In the genomic region with DNA sequence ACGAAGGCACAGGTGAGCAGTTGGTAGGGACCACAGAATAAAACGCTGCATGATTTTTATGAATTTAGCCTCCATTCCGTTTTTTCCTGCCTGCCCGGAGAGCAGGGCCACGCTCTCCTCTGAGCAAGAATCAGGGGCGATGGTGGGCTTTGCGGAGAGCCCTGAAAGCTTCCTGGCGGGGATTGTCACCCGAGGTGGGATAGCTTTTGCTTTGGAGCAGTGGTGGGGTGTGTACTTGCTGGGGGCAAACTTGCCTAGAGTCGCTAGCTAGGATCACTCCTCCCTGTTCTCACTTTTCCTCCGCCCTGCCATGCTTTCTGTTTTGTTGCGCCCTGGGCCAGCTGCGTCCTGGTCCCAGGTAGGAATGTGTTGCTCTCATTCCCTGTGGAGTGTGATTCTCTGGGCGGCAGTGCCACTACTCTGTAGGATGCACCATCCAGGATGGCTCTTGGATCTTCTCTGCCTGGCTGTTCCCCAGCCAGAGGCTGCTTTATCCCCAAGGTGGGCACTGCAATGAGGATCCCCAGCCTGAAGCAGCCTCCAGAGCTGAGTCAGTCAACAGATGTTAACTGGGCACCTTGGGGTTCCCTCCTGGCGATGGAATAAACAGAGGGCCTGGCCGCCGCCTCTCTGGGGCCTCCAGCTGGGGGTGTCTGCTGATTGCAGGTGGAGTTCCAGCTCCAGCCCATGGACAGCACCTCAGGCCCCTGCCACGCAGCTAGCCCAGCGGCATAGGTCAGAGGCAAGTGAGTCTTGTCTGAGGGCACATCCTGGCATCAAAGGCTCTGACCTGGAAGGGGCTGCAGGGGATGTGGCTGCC, we compare ENCODE assay signal across 25 cellular contexts.
DNase-seq lines count a peak whose midpoint lies in the region; ATAC-seq, FAIRE-seq and TF ChIP-seq lines count a peak whose summit lies in the region.
"Had no signal": no experiment of that assay in that cellular context is flagged by ENCODE, and none has a peak within 500 bp of the region (broad histone marks: within the 10 kb centered on the region; RNA-seq: fewer than 3 reads in every experiment).

No MANE protein-coding gene starts in this region.

- H3K4me2 ChIP-seq in neural progenitor cell: no peak overlapping the region
- H3K4me2 ChIP-seq: BLaER1 had no signal

- H3K27me3 ChIP-seq in WERI-Rb-1 (ENCODE audit: insufficient read depth, low read depth, severe bottlenecking): no peaks in the 10 kb centered on the region
- no peaks in the 10 kb centered on the region for H3K27me3 ChIP-seq in neural progenitor cell
- H3K27me3 ChIP-seq in upper lobe of right lung: no peaks in the 10 kb centered on the region
- H3K27me3 ChIP-seq in CD8-positive, alpha-beta T cell (ENCODE audit: insufficient read depth, low read length): no peaks in the 10 kb centered on the region
- H3K27me3 ChIP-seq: BLaER1 had no signal

- FAIRE-seq in RCC 7860 (lab: Jason Lieb, UNC): no peak

- H3K4me1 ChIP-seq in neural progenitor cell: peaks cover 36% of the 10 kb centered on the region
- H3K4me1 ChIP-seq in upper lobe of right lung: peaks cover 11% of the 10 kb centered on the region
- H3K4me1 ChIP-seq in CD8-positive, alpha-beta T cell (ENCODE audit: insufficient read depth, low read length): peaks cover 12% of the 10 kb centered on the region

- no peak overlapping the region for H2AFZ ChIP-seq in neural progenitor cell (replicated peaks)

- H3K36me3 ChIP-seq in WERI-Rb-1 (no peaks in the 10 kb centered on the region), neural progenitor cell (no peaks in the 10 kb centered on the region), upper lobe of right lung (no peaks in the 10 kb centered on the region)
- no peaks in the 10 kb centered on the region for H3K36me3 ChIP-seq in CD8-positive, alpha-beta T cell (ENCODE audit: insufficient read depth, low read length)
- H3K36me3 ChIP-seq: BLaER1 had no signal

- H3K9me3 ChIP-seq in WERI-Rb-1 (ENCODE audit: severe bottlenecking) (no peaks in the 10 kb centered on the region), neural progenitor cell (ENCODE audit: low read depth) (no peaks in the 10 kb centered on the region), upper lobe of right lung (no peaks in the 10 kb centered on the region)
- no peaks in the 10 kb centered on the region for H3K9me3 ChIP-seq in CD8-positive, alpha-beta T cell (ENCODE audit: low read length)
- H3K9me3 ChIP-seq: BLaER1, Caco-2 had no signal

- POLR2A ChIA-PET in activated CD4-positive, alpha-beta T cell treated with anti-CD3 and anti-CD28 coated beads for 36 hours (lab: Charles Lee): interaction anchor here (0.7 kb wide), 1 partner anchor 47 kb away, joined by 3 read pairs; no protein-coding TSS in a partner anchor
- POLR2A ChIA-PET in CD8-positive, alpha-beta T cell (lab: Charles Lee): no interaction called here

- peaks cover 3% of the 10 kb centered on the region for H3F3A ChIP-seq in neural progenitor cell (ENCODE audit: low read depth)

- no peak overlapping the region for H3K27ac Mint-ChIP-seq in activated CD4-positive, alpha-beta T cell treated with anti-CD3 and anti-CD28 coated beads, Interleukin-2, amount 10 ng/mL, durations not matched to agents 24 days and 14 days
- H3K27ac Mint-ChIP-seq in activated CD4-positive, alpha-beta T cell treated with anti-CD3 and anti-CD28 coated beads for 36 hours: no peak overlapping the region
- H3K27ac Mint-ChIP-seq in neural progenitor cell: peak overlapping the region; percentile 33
- H3K27ac Mint-ChIP-seq in CD8-positive, alpha-beta T cell: no peak overlapping the region
- H3K27ac Mint-ChIP-seq: CD4-positive, alpha-beta T cell; IgD-negative memory B cell had no signal

- no peak overlapping the region for H3K4me3 Mint-ChIP-seq in activated CD4-positive, alpha-beta T cell treated with anti-CD3 and anti-CD28 coated beads, Interleukin-2, amount 10 ng/mL, durations not matched to agents 24 days and 14 days
- H3K4me3 Mint-ChIP-seq in activated CD4-positive, alpha-beta T cell treated with anti-CD3 and anti-CD28 coated beads for 36 hours: no peak overlapping the region
- no peak overlapping the region for H3K4me3 Mint-ChIP-seq in neural progenitor cell
- no peak overlapping the region for H3K4me3 Mint-ChIP-seq in CD8-positive, alpha-beta T cell
- H3K4me3 Mint-ChIP-seq: CD4-positive, alpha-beta T cell; IgD-negative memory B cell had no signal

- H3K9ac ChIP-seq in neural progenitor cell: no peak overlapping the region
- H3K9ac ChIP-seq: BLaER1 had no signal

- TF ChIP-seq CTCF in WERI-Rb-1 (IDR thresholded peaks at IDR 0.05; ENCODE audit: low read depth, low read length): 0 out of 2 replicates have a peak, but pooled peaks have one; percentile 21
- no peak for TF ChIP-seq CTCF in neural progenitor cell (IDR thresholded peaks at IDR 0.05)
- TF ChIP-seq CTCF in upper lobe of right lung (IDR thresholded peaks at IDR 0.05): no peak
- TF ChIP-seq CTCF in CD8-positive, alpha-beta T cell (IDR thresholded peaks at IDR 0.05): no peak

- H3K9me3 Mint-ChIP-seq in activated CD4-positive, alpha-beta T cell treated with anti-CD3 and anti-CD28 coated beads, Interleukin-2, amount 10 ng/mL, durations not matched to agents 24 days and 14 days: no peaks in the 10 kb centered on the region
- no peaks in the 10 kb centered on the region for H3K9me3 Mint-ChIP-seq in activated CD4-positive, alpha-beta T cell treated with anti-CD3 and anti-CD28 coated beads for 36 hours (ENCODE audit: low read depth)
- no peaks in the 10 kb centered on the region for H3K9me3 Mint-ChIP-seq in neural progenitor cell
- H3K9me3 Mint-ChIP-seq in CD8-positive, alpha-beta T cell: no peaks in the 10 kb centered on the region
- H3K9me3 Mint-ChIP-seq: CD4-positive, alpha-beta T cell; IgD-negative memory B cell had no signal

- CTCF ChIA-PET in activated CD4-positive, alpha-beta T cell treated with anti-CD3 and anti-CD28 coated beads for 36 hours (lab: Charles Lee): no interaction called here
- CTCF ChIA-PET in CD8-positive, alpha-beta T cell (lab: Charles Lee): interaction anchor here (2.1 kb wide), 1 partner anchor 55 kb away, joined by 6 read pairs; no protein-coding TSS in a partner anchor

- DNase-seq in activated CD4-positive, alpha-beta T cell treated with anti-CD3 and anti-CD28 coated beads, Interleukin-2, amount 10 ng/mL, durations not matched to agents 24 days and 14 days: peak; percentile 54
- DNase-seq in activated CD4-positive, alpha-beta T cell treated with anti-CD3 and anti-CD28 coated beads for 36 hours: no peak
- no peak for DNase-seq in WERI-Rb-1
- DNase-seq in neural progenitor cell (ENCODE audit: low spot score): no peak
- peak; percentile 57 for DNase-seq in upper lobe of right lung
- no peak for DNase-seq in RCC 7860 (ENCODE audit: low spot score)
- no peak for DNase-seq in NCI-H2107 (lab: John Stamatoyannopoulos, UW)
- no peak for DNase-seq in CD8-positive, alpha-beta T cell
- DNase-seq: ACHN; Caco-2; CD4-positive, alpha-beta T cell; DMS 273 treated with DMSO at 0.1 percent for 48 hours; DMS79 treated with DMSO at 0.1 percent for 48 hours; HCEC 1CT; MV-4-11; NCI-H1105 treated with DMSO at 0.1 percent for 48 hours; NCI-H2081; NCI-H446 treated with DMSO at 0.1 percent for 48 hours; NCI-H526 treated with DMSO at 0.1 percent for 48 hours; RPMI8226; SHP77 treated with DMSO at 0.1 percent for 48 hours had no signal

- H3K4me3 ChIP-seq in WERI-Rb-1 (ENCODE audit: low read depth, low read length): no peak overlapping the region
- no peak overlapping the region for H3K4me3 ChIP-seq in neural progenitor cell
- no peak overlapping the region for H3K4me3 ChIP-seq in upper lobe of right lung
- no peak overlapping the region for H3K4me3 ChIP-seq in CD8-positive, alpha-beta T cell (ENCODE audit: low read depth, low read length)
- H3K4me3 ChIP-seq: BLaER1, SK-N-MC had no signal

- H4K20me1 ChIP-seq in neural progenitor cell (ENCODE audit: low read depth): no peaks in the 10 kb centered on the region
- H4K20me1 ChIP-seq: BLaER1 had no signal

- no peak for ATAC-seq in activated CD4-positive, alpha-beta T cell treated with anti-CD3 and anti-CD28 coated beads for 36 hours
- no peak for ATAC-seq in upper lobe of right lung
- no peak for ATAC-seq in CD8-positive, alpha-beta T cell

- H3K27me3 Mint-ChIP-seq in activated CD4-positive, alpha-beta T cell treated with anti-CD3 and anti-CD28 coated beads, Interleukin-2, amount 10 ng/mL, durations not matched to agents 24 days and 14 days: peaks cover 37% of the 10 kb centered on the region
- no peaks in the 10 kb centered on the region for H3K27me3 Mint-ChIP-seq in activated CD4-positive, alpha-beta T cell treated with anti-CD3 and anti-CD28 coated beads for 36 hours
- H3K27me3 Mint-ChIP-seq in neural progenitor cell (ENCODE audit: insufficient read depth, low read depth): peaks cover 9% of the 10 kb centered on the region
- H3K27me3 Mint-ChIP-seq in CD8-positive, alpha-beta T cell (ENCODE audit: low read depth): no peaks in the 10 kb centered on the region
- H3K27me3 Mint-ChIP-seq: CD4-positive, alpha-beta T cell had no signal

- peaks cover 16% of the 10 kb centered on the region for H3K4me1 Mint-ChIP-seq in activated CD4-positive, alpha-beta T cell treated with anti-CD3 and anti-CD28 coated beads, Interleukin-2, amount 10 ng/mL, durations not matched to agents 24 days and 14 days
- H3K4me1 Mint-ChIP-seq in activated CD4-positive, alpha-beta T cell treated with anti-CD3 and anti-CD28 coated beads for 36 hours: peaks cover 5% of the 10 kb centered on the region
- peaks cover 46% of the 10 kb centered on the region for H3K4me1 Mint-ChIP-seq in neural progenitor cell
- H3K4me1 Mint-ChIP-seq in CD8-positive, alpha-beta T cell (ENCODE audit: low read depth): peaks cover 17% of the 10 kb centered on the region

- intact Hi-C loops in activated CD4-positive, alpha-beta T cell treated with anti-CD3 and anti-CD28 coated beads, Interleukin-2, amount 10 ng/mL, durations not matched to agents 24 days and 14 days (cut with micrococcal nuclease): no loop called here
- intact Hi-C loops in activated CD4-positive, alpha-beta T cell treated with anti-CD3 and anti-CD28 coated beads for 36 hours (cut with DNase I, micrococcal nuclease): no loop called here
- intact Hi-C loops in upper lobe of right lung (cut with DNase I): no loop called here
- intact Hi-C loops in CD8-positive, alpha-beta T cell (cut with DNase I, micrococcal nuclease): no loop called here

- H3K27ac ChIP-seq in WERI-Rb-1 (peak overlapping the region; percentile 11; the same call in 1 of the 2 replicates), neural progenitor cell (no peak overlapping the region), upper lobe of right lung (no peak overlapping the region)
- no peak overlapping the region for H3K27ac ChIP-seq in CD8-positive, alpha-beta T cell (ENCODE audit: low read depth, low read length)
- H3K27ac ChIP-seq: 22Rv1, BLaER1, SK-N-MC had no signal

- H3K36me3 Mint-ChIP-seq in activated CD4-positive, alpha-beta T cell treated with anti-CD3 and anti-CD28 coated beads, Interleukin-2, amount 10 ng/mL, durations not matched to agents 24 days and 14 days (ENCODE audit: low read depth): no peaks in the 10 kb centered on the region
- no peaks in the 10 kb centered on the region for H3K36me3 Mint-ChIP-seq in activated CD4-positive, alpha-beta T cell treated with anti-CD3 and anti-CD28 coated beads for 36 hours (ENCODE audit: low read depth)
- no peaks in the 10 kb centered on the region for H3K36me3 Mint-ChIP-seq in neural progenitor cell
- H3K36me3 Mint-ChIP-seq in CD8-positive, alpha-beta T cell: no peaks in the 10 kb centered on the region
- H3K36me3 Mint-ChIP-seq: IgD-negative memory B cell had no signal

- no peaks in the 10 kb centered on the region for H3K79me2 ChIP-seq in neural progenitor cell (ENCODE audit: low read depth)

Comparison
In these comparisons a context has a peak if more than half of its experiments do, and no peak if none do; other contexts are left out.
1. DNase-seq: peak in activated CD4-positive, alpha-beta T cell treated with anti-CD3 and anti-CD28 coated beads, Interleukin-2, amount 10 ng/mL, durations not matched to agents 24 days and 14 days (single experiment) and upper lobe of right lung (single experiment); none in activated CD4-positive, alpha-beta T cell treated with anti-CD3 and anti-CD28 coated beads for 36 hours (single experiment), WERI-Rb-1 (single experiment), neural progenitor cell (single experiment), RCC 7860 (single experiment), NCI-H2107 (single experiment) and CD8-positive, alpha-beta T cell (0 of 7).